ENCODE assay signal across 28 cellular contexts in the genomic region with DNA sequence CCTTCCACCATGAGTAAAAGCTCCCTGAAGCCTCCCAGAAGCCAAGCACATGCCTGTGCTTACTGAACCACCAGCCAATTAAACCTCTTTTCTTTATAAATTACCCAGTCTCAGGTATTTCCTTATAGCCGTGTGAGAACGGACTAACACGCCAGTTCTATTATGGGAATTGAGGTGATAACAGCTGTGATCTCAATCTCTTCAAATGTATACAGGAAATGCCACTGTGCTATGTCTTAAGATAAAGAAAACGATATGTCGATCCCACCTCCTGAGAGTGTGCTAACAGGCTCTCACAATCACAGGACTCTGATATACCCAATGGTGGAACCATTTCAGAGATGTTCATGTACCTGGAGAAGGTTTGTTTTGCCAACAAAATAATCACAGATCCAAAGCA. TPM values are rescaled to one million over a fixed set of nuclear protein-coding genes. Genes with fewer than 3 reads are reported as not detected.
DNase-seq lines count a peak whose midpoint lies in the region; ATAC-seq, FAIRE-seq and TF ChIP-seq lines count a peak whose summit lies in the region.
"Had no signal": no experiment of that assay in that cellular context is flagged by ENCODE, and none has a peak within 500 bp of the region (broad histone marks: within the 10 kb centered on the region; RNA-seq: fewer than 3 reads in every experiment).

No MANE protein-coding gene starts in this region.

- H2BK120ac ChIP-seq in mesendoderm (ENCODE audit: low read depth, low read length) = no peak overlapping the region

- H2AFZ ChIP-seq in GM23338 = no peak overlapping the region

- no peak overlapping the region for H4K8ac ChIP-seq in mesendoderm (ENCODE audit: low read depth, low read length)

- H3K4me3 ChIP-seq in brain microvascular endothelial cell (ENCODE audit: low read depth, low read length) (no peak overlapping the region), mesendoderm (ENCODE audit: low read length) (no peak overlapping the region), GM23338 (no peak overlapping the region)
- H3K4me3 ChIP-seq: heart left ventricle, skin epidermis, thoracic aorta had no signal

- H3K23ac ChIP-seq in mesendoderm (ENCODE audit: low read length) = no peak overlapping the region

- no CpG with 5 or more reads among the region's 5 CpGs for WGBS in mesendoderm (ENCODE audit: extremely low coverage, insufficient coverage, low lambda C conversion rate)

- no peak overlapping the region for H3K9ac ChIP-seq in mesendoderm (ENCODE audit: low read length)

- H3F3A ChIP-seq in GM23338 (replicated peaks; ENCODE audit: low read depth) = no peaks in the 10 kb centered on the region

- H3K4me1 ChIP-seq in mesendoderm (ENCODE audit: control insufficient read depth, low read depth, low read length) = no peaks in the 10 kb centered on the region
- H3K4me1 ChIP-seq in GM23338 (ENCODE audit: insufficient read depth) = no peaks in the 10 kb centered on the region
- H3K4me1 ChIP-seq: foreskin keratinocyte had no signal

- peaks cover 23% of the 10 kb centered on the region for H3K79me1 ChIP-seq in mesendoderm (ENCODE audit: low read length)

- H3K27ac Mint-ChIP-seq in activated CD4-positive, alpha-beta T cell treated with anti-CD3 and anti-CD28 coated beads, Interleukin-2, amount 10 ng/mL, durations not matched to agents 7 days and 5 days = peak overlapping the region; percentile 15
- peak overlapping the region; percentile 30 for H3K27ac Mint-ChIP-seq in CD4-positive, alpha-beta T cell
- H3K27ac Mint-ChIP-seq in activated T-helper 17 cell treated with anti-CD3 and anti-CD28 coated beads, Interleukin-2, amount 50 U/mL, for 72 hours = no peak overlapping the region
- H3K27ac Mint-ChIP-seq in GM23338 = no peak overlapping the region
- H3K27ac Mint-ChIP-seq: nephron progenitor cell had no signal

- peaks cover 63% of the 10 kb centered on the region for H3K36me3 Mint-ChIP-seq in activated CD4-positive, alpha-beta T cell treated with anti-CD3 and anti-CD28 coated beads, Interleukin-2, amount 10 ng/mL, durations not matched to agents 7 days and 5 days (ENCODE audit: low read depth)
- H3K36me3 Mint-ChIP-seq in CD4-positive, alpha-beta T cell (ENCODE audit: low read depth) = peaks cover 59% of the 10 kb centered on the region
- peaks cover 89% of the 10 kb centered on the region for H3K36me3 Mint-ChIP-seq in activated T-helper 17 cell treated with anti-CD3 and anti-CD28 coated beads, Interleukin-2, amount 50 U/mL, for 72 hours (ENCODE audit: low read depth)
- peaks cover 14% of the 10 kb centered on the region; the same call in 2 of the 3 replicates for H3K36me3 Mint-ChIP-seq in GM23338 (ENCODE audit: low read depth)

- peaks cover 18% of the 10 kb centered on the region for H4K20me1 ChIP-seq in GM23338 (replicated peaks; ENCODE audit: insufficient read depth)

- no peak overlapping the region for H3K56ac ChIP-seq in mesendoderm (ENCODE audit: low read length)

- peaks cover 61% of the 10 kb centered on the region for H3K4me1 Mint-ChIP-seq in activated CD4-positive, alpha-beta T cell treated with anti-CD3 and anti-CD28 coated beads, Interleukin-2, amount 10 ng/mL, durations not matched to agents 7 days and 5 days
- peaks cover 53% of the 10 kb centered on the region for H3K4me1 Mint-ChIP-seq in CD4-positive, alpha-beta T cell (ENCODE audit: low read depth)
- peaks cover 35% of the 10 kb centered on the region for H3K4me1 Mint-ChIP-seq in activated T-helper 17 cell treated with anti-CD3 and anti-CD28 coated beads, Interleukin-2, amount 50 U/mL, for 72 hours
- H3K4me1 Mint-ChIP-seq in GM23338 = peaks cover 29% of the 10 kb centered on the region

- in situ Hi-C loops in brain microvascular endothelial cell (cut with HindIII; ENCODE audit: low pct_ligation_motif_present, low sequenced_read_pairs) = no loop called here

- H3K4me2 ChIP-seq in mesendoderm (ENCODE audit: low read length) (no peak overlapping the region), GM23338 (no peak overlapping the region)

- intact Hi-C loops in CD4-positive, alpha-beta T cell (cut with DNase I, micrococcal nuclease) = no loop called here

- H2AK5ac ChIP-seq in mesendoderm (ENCODE audit: low read length) = no peak overlapping the region

- H3K9me2 ChIP-seq in GM23338 (ENCODE audit: insufficient read depth) = no peaks in the 10 kb centered on the region

- no peak overlapping the region for H2BK5ac ChIP-seq in mesendoderm (ENCODE audit: low read length)

- TF ChIP-seq CTCF in CD4-positive, alpha-beta T cell (IDR thresholded peaks at IDR 0.05) = no peak
- TF ChIP-seq CTCF in brain microvascular endothelial cell (IDR thresholded peaks at IDR 0.05; ENCODE audit: low read depth, low read length, missing control alignments) (no peak), GM23338 (conservative IDR thresholded peaks at IDR 0.05; ENCODE audit: low read depth in 2 of 2) (no peak)

- no peak for FAIRE-seq in RCC 7860 (lab: Jason Lieb, UNC)
- FAIRE-seq: A204.1, HepG2, kidney had no signal

- no peak overlapping the region for H3K4me3 Mint-ChIP-seq in activated CD4-positive, alpha-beta T cell treated with anti-CD3 and anti-CD28 coated beads, Interleukin-2, amount 10 ng/mL, durations not matched to agents 7 days and 5 days
- no peak overlapping the region for H3K4me3 Mint-ChIP-seq in CD4-positive, alpha-beta T cell
- no peak overlapping the region for H3K4me3 Mint-ChIP-seq in activated T-helper 17 cell treated with anti-CD3 and anti-CD28 coated beads, Interleukin-2, amount 50 U/mL, for 72 hours
- H3K4me3 Mint-ChIP-seq in GM23338 = no peak overlapping the region
- H3K4me3 Mint-ChIP-seq: nephron progenitor cell; stimulated activated naive CD8-positive, alpha-beta T cell treated with anti-CD3 and anti-CD28 coated beads, Interleukin-15, amount 100 ng/mL, for 72 hours had no signal

- CTCF ChIA-PET in activated CD4-positive, alpha-beta T cell treated with anti-CD3 and anti-CD28 coated beads, Interleukin-2, amount 10 ng/mL, durations not matched to agents 7 days and 5 days (lab: Charles Lee) = no interaction called here
- CTCF ChIA-PET in CD4-positive, alpha-beta T cell (lab: Charles Lee) = no interaction called here

- DNase-seq in activated CD4-positive, alpha-beta T cell treated with anti-CD3 and anti-CD28 coated beads, Interleukin-2, amount 10 ng/mL, durations not matched to agents 7 days and 5 days = no peak
- no peak for DNase-seq in activated CD4-positive, alpha-beta T cell treated with anti-CD3 and anti-CD28 coated beads for 1 hour
- no peak for DNase-seq in CD4-positive, alpha-beta T cell
- DNase-seq in brain microvascular endothelial cell (peak; percentile 45), mesendoderm (peak; percentile 16), RCC 7860 (ENCODE audit: low spot score) (no peak), GM23338 (ENCODE audit: low spot score) (no peak)
- DNase-seq: activated CD4-positive, alpha-beta T cell treated with anti-CD3 and anti-CD28 coated beads for 48 hours; activated naive CD4-positive, alpha-beta T cell treated with Interleukin-2 at 50 U/mL for 16 hours; activated T-cell treated with anti-CD3 and anti-CD28 coated beads, Interleukin-2, amount 50 U/mL, for 1 hour; CD4-positive, alpha-beta memory T cell; cortex of kidney; effector memory CD8-positive, alpha-beta T cell; foreskin keratinocyte; heart left ventricle; kidney; MV-4-11; NCI-H146; nephron progenitor cell; SHP77 treated with DMSO at 0.1 percent for 48 hours; stimulated activated CD4-positive, alpha-beta T cell treated with anti-CD3 and anti-CD28 coated beads, Interleukin-1b, Interleukin-23, amount 100 ng/mL, for 48 hours; stimulated activated naive CD8-positive, alpha-beta T cell treated with anti-CD3 and anti-CD28 coated beads, Interleukin-15, amount 100 ng/mL, for 72 hours; T-helper 9 cell had no signal

- H4K5ac ChIP-seq in mesendoderm (ENCODE audit: low read length) = no peak overlapping the region

- ATAC-seq in CD4-positive, alpha-beta T cell (ENCODE audit: poor library complexity) = no peak
- no peak for ATAC-seq in activated T-helper 17 cell treated with anti-CD3 and anti-CD28 coated beads, Interleukin-2, amount 50 U/mL, for 72 hours (replicated peaks)
- no peak for ATAC-seq in GM23338
- ATAC-seq: effector memory CD8-positive, alpha-beta T cell; foreskin keratinocyte; heart left ventricle; HepG2; stimulated activated naive CD8-positive, alpha-beta T cell treated with anti-CD3 and anti-CD28 coated beads, Interleukin-15, amount 100 ng/mL, for 72 hours had no signal

- H3K9me3 ChIP-seq in CD4-positive, alpha-beta T cell (ENCODE audit: control insufficient read depth, low read length) = peaks cover 15% of the 10 kb centered on the region

- no peaks in the 10 kb centered on the region for H3K27me3 ChIP-seq in CD4-positive, alpha-beta T cell (ENCODE audit: control insufficient read depth, insufficient read depth, low read length)
- no peaks in the 10 kb centered on the region for H3K27me3 ChIP-seq in brain microvascular endothelial cell (replicated peaks)
- H3K27me3 ChIP-seq in mesendoderm (ENCODE audit: insufficient read depth, low read length, poor library complexity) = no peaks in the 10 kb centered on the region
- H3K27me3 ChIP-seq in GM23338 (ENCODE audit: insufficient read depth) = no peaks in the 10 kb centered on the region
- H3K27me3 ChIP-seq: foreskin keratinocyte, heart left ventricle had no signal

- POLR2A ChIA-PET in activated CD4-positive, alpha-beta T cell treated with anti-CD3 and anti-CD28 coated beads, Interleukin-2, amount 10 ng/mL, durations not matched to agents 7 days and 5 days (lab: Charles Lee) = no interaction called here
- POLR2A ChIA-PET in CD4-positive, alpha-beta T cell (lab: Charles Lee) = no interaction called here

- no peak overlapping the region for H3K4ac ChIP-seq in mesendoderm (ENCODE audit: low read depth, low read length)

- H3K9me3 Mint-ChIP-seq in activated CD4-positive, alpha-beta T cell treated with anti-CD3 and anti-CD28 coated beads, Interleukin-2, amount 10 ng/mL, durations not matched to agents 7 days and 5 days = peaks cover 21% of the 10 kb centered on the region
- peaks cover 6% of the 10 kb centered on the region for H3K9me3 Mint-ChIP-seq in CD4-positive, alpha-beta T cell
- H3K9me3 Mint-ChIP-seq in activated T-helper 17 cell treated with anti-CD3 and anti-CD28 coated beads, Interleukin-2, amount 50 U/mL, for 72 hours = peaks cover 4% of the 10 kb centered on the region
- H3K9me3 Mint-ChIP-seq in GM23338 = no peaks in the 10 kb centered on the region

- no peaks in the 10 kb centered on the region for H3K27me3 Mint-ChIP-seq in activated CD4-positive, alpha-beta T cell treated with anti-CD3 and anti-CD28 coated beads, Interleukin-2, amount 10 ng/mL, durations not matched to agents 7 days and 5 days
- H3K27me3 Mint-ChIP-seq in CD4-positive, alpha-beta T cell = no peaks in the 10 kb centered on the region
- H3K27me3 Mint-ChIP-seq in activated T-helper 17 cell treated with anti-CD3 and anti-CD28 coated beads, Interleukin-2, amount 50 U/mL, for 72 hours = no peaks in the 10 kb centered on the region
- peaks cover 3% of the 10 kb centered on the region for H3K27me3 Mint-ChIP-seq in GM23338 (ENCODE audit: insufficient read depth, low read depth, poor library complexity)
- H3K27me3 Mint-ChIP-seq: CD4-positive, alpha-beta memory T cell; effector memory CD8-positive, alpha-beta T cell; stimulated activated naive CD8-positive, alpha-beta T cell treated with anti-CD3 and anti-CD28 coated beads, Interleukin-15, amount 100 ng/mL, for 72 hours had no signal

- H3K27ac ChIP-seq in CD4-positive, alpha-beta T cell (ENCODE audit: low read depth, low read length) = no peak overlapping the region
- H3K27ac ChIP-seq in brain microvascular endothelial cell (peak overlapping the region; percentile 67), mesendoderm (ENCODE audit: low read depth, low read length) (no peak overlapping the region), GM23338 (ENCODE audit: low read depth) (no peak overlapping the region)
- H3K27ac ChIP-seq: foreskin keratinocyte, heart left ventricle, thoracic aorta had no signal

- H3K79me2 ChIP-seq in mesendoderm (ENCODE audit: control insufficient read depth, insufficient read depth, low read length) = peaks cover 66% of the 10 kb centered on the region
- H3K79me2 ChIP-seq in GM23338 (replicated peaks; ENCODE audit: insufficient read depth) = peaks cover 97% of the 10 kb centered on the region

- H3K36me3 ChIP-seq in brain microvascular endothelial cell (replicated peaks) = peaks cover 4% of the 10 kb centered on the region
- no peaks in the 10 kb centered on the region for H3K36me3 ChIP-seq in mesendoderm (ENCODE audit: control insufficient read depth, insufficient read depth, low read length)
- H3K36me3 ChIP-seq in GM23338 (ENCODE audit: insufficient read depth) = 0 out of 2 replicates have a peak, but pooled peaks cover 5% of the 10 kb centered on the region
- H3K36me3 ChIP-seq: thoracic aorta had no signal

- H2BK15ac ChIP-seq in mesendoderm (replicated peaks; ENCODE audit: low read depth) = no peak overlapping the region

- no peak overlapping the region for H3K18ac ChIP-seq in mesendoderm (ENCODE audit: low read length)

RNA-seq across cellular contexts. Expression of gene CHSY1, which starts 26.2 kb away (rescaled TPM):
- 10 to 100 TPM; 32.5 to 39.6 TPM for total RNA-seq in activated CD4-positive, alpha-beta T cell treated with anti-CD3 and anti-CD28 coated beads, Interleukin-2, amount 10 ng/mL, durations not matched to agents 7 days and 5 days
- 1 to 10 TPM; 5.8 to 6.7 TPM for total RNA-seq in CD4-positive, alpha-beta T cell
- polyA plus RNA-seq in mesendoderm (2013, experiment 1 of 2) = 33.9 TPM
- polyA plus RNA-seq in mesendoderm (2013, experiment 2 of 2) = 36.1 TPM
- total RNA-seq in activated T-helper 17 cell treated with anti-CD3 and anti-CD28 coated beads, Interleukin-2, amount 50 U/mL, for 72 hours = 100 to 1,000 TPM in 1 of 2 donors, 10 to 100 TPM in 1; 47.4 to 114 TPM
- total RNA-seq in GM23338 (2014; rRNA removed; shearing (Covaris generic)) = 45.4 and 47.7 TPM in 2 replicates
- 9.8 and 11.6 TPM in 2 replicates for polyA plus RNA-seq in GM23338 (2016; fragmentation: Nextera tagmentation; extraction: Ambion mirVana)

RNA-seq across cellular contexts. Expression of gene SELENOS, which starts 51.6 kb away (rescaled TPM):
- 10 to 100 TPM; 29.1 to 29.7 TPM for total RNA-seq in activated CD4-positive, alpha-beta T cell treated with anti-CD3 and anti-CD28 coated beads, Interleukin-2, amount 10 ng/mL, durations not matched to agents 7 days and 5 days
- total RNA-seq in CD4-positive, alpha-beta T cell = 10 to 100 TPM; 41.7 to 48.5 TPM
- polyA plus RNA-seq in mesendoderm (2013, experiment 1 of 2) = 47.1 TPM
- 48.2 TPM for polyA plus RNA-seq in mesendoderm (2013, experiment 2 of 2)
- 10 to 100 TPM; 22.6 to 32.2 TPM for total RNA-seq in activated T-helper 17 cell treated with anti-CD3 and anti-CD28 coated beads, Interleukin-2, amount 50 U/mL, for 72 hours
- total RNA-seq in GM23338 (2014; rRNA removed; shearing (Covaris generic)) = 37.0 and 77.2 TPM in 2 replicates
- 106 and 108 TPM in 2 replicates for polyA plus RNA-seq in GM23338 (2016; fragmentation: Nextera tagmentation; extraction: Ambion mirVana)

Comparison
In these comparisons a context has a peak if more than half of its experiments do, and no peak if none do; other contexts are left out.
1. DNase-seq: peak in brain microvascular endothelial cell (single experiment) and mesendoderm (single experiment); none in activated CD4-positive, alpha-beta T cell treated with anti-CD3 and anti-CD28 coated beads, Interleukin-2, amount 10 ng/mL, durations not matched to agents 7 days and 5 days (single experiment), activated CD4-positive, alpha-beta T cell treated with anti-CD3 and anti-CD28 coated beads for 1 hour (single experiment), CD4-positive, alpha-beta T cell (0 of 10), RCC 7860 (single experiment) and GM23338 (single experiment).
2. H3K27ac Mint-ChIP-seq: peak in activated CD4-positive, alpha-beta T cell treated with anti-CD3 and anti-CD28 coated beads, Interleukin-2, amount 10 ng/mL, durations not matched to agents 7 days and 5 days (single experiment) and CD4-positive, alpha-beta T cell (single experiment); none in activated T-helper 17 cell treated with anti-CD3 and anti-CD28 coated beads, Interleukin-2, amount 50 U/mL, for 72 hours (single experiment) and GM23338 (single experiment).